Comparison of ENCODE assay signal across 8 cellular contexts in genomic region chr1:20785907-20786309, GRCh38. TPM values are rescaled to one million over a fixed set of nuclear protein-coding genes. Genes with fewer than 3 reads are reported as not detected.
DNase-seq lines count a peak whose midpoint lies in the region; ATAC-seq and TF ChIP-seq lines count a peak whose summit lies in the region.

No MANE protein-coding gene starts in this region.

- H4K20me1 ChIP-seq in KMS-11 (ENCODE audit: insufficient read depth): peaks cover 27% of the 10 kb centered on the region

- no peaks in the 10 kb centered on the region for H3K36me3 ChIP-seq in KMS-11 (ENCODE audit: insufficient read depth)
- H3K36me3 ChIP-seq in urinary bladder (ENCODE audit: insufficient read depth): no peaks in the 10 kb centered on the region

- H3K9ac ChIP-seq in KMS-11: peak overlapping the region; percentile 87

- peaks cover 28% of the 10 kb centered on the region for H3K4me1 Mint-ChIP-seq in activated CD4-positive, alpha-beta T cell treated with anti-CD3 and anti-CD28 coated beads, Interleukin-2, amount 10 ng/mL, durations not matched to agents 24 days and 14 days
- H3K4me1 Mint-ChIP-seq in MCF 10A (ENCODE audit: insufficient read depth, unreplicated experiment): peaks cover 15% of the 10 kb centered on the region
- H3K4me1 Mint-ChIP-seq in memory B cell: peaks cover 27% of the 10 kb centered on the region

- intact Hi-C loops in activated CD4-positive, alpha-beta T cell treated with anti-CD3 and anti-CD28 coated beads, Interleukin-2, amount 10 ng/mL, durations not matched to agents 24 days and 14 days (cut with micrococcal nuclease): loop anchor here (1.0 to 10.0 kb wide), 7 partner anchors 53 to 559 kb away; partner anchors contain the start of genes EIF4G3 and SH2D5
- intact Hi-C loops in MCF 10A (cut with micrococcal nuclease): loop anchor here (5.0 kb wide), 1 partner anchor 411 kb away; no protein-coding TSS in a partner anchor

- H3K27me3 ChIP-seq in KMS-11 (ENCODE audit: insufficient read depth, low read depth): no peaks in the 10 kb centered on the region

- H3K79me2 ChIP-seq in KMS-11 (ENCODE audit: insufficient read depth, low read depth): peaks cover 55% of the 10 kb centered on the region

- CTCF ChIA-PET in MCF 10A (lab: Yijun Ruan, JAX): interaction anchor here (0.6 to 2.3 kb wide), 7 partner anchors 11 to 553 kb away, joined by 3 to 8 read pairs (median 4); no protein-coding TSS in a partner anchor

- peaks cover 6% of the 10 kb centered on the region for H3K27me3 Mint-ChIP-seq in activated CD4-positive, alpha-beta T cell treated with anti-CD3 and anti-CD28 coated beads, Interleukin-2, amount 10 ng/mL, durations not matched to agents 24 days and 14 days
- H3K27me3 Mint-ChIP-seq in MCF 10A (ENCODE audit: insufficient read depth, unreplicated experiment) (no peaks in the 10 kb centered on the region), memory B cell (no peaks in the 10 kb centered on the region)

- ATAC-seq in memory B cell (ENCODE audit: low read depth): peak; percentile 5

- peaks cover 8% of the 10 kb centered on the region for H3K36me3 Mint-ChIP-seq in activated CD4-positive, alpha-beta T cell treated with anti-CD3 and anti-CD28 coated beads, Interleukin-2, amount 10 ng/mL, durations not matched to agents 24 days and 14 days (ENCODE audit: low read depth)
- H3K36me3 Mint-ChIP-seq in MCF 10A (ENCODE audit: insufficient read depth, unreplicated experiment) (peaks cover 18% of the 10 kb centered on the region), memory B cell (no peaks in the 10 kb centered on the region)

- BruUV-seq in MCF 10A (replicated peaks; lab: Mats Ljungman, UMichigan): no TSS peak

- POLR2A ChIA-PET in MCF 10A (lab: Yijun Ruan, JAX): interaction anchor here (0.6 to 4.3 kb wide), 35 partner anchors 9 to 560 kb away, joined by 3 to 30 read pairs (median 5); partner anchors contain the start of gene DDOST

- no peak for TF ChIP-seq CTCF in KMS-11 (conservative IDR thresholded peaks at IDR 0.05; ENCODE audit: low read depth, low read length)
- TF ChIP-seq CTCF in MCF 10A (IDR thresholded peaks at IDR 0.05; ENCODE audit: unreplicated experiment): no peak

- H3K9me3 Mint-ChIP-seq in activated CD4-positive, alpha-beta T cell treated with anti-CD3 and anti-CD28 coated beads, Interleukin-2, amount 10 ng/mL, durations not matched to agents 24 days and 14 days: no peaks in the 10 kb centered on the region
- no peaks in the 10 kb centered on the region for H3K9me3 Mint-ChIP-seq in MCF 10A (ENCODE audit: unreplicated experiment)
- H3K9me3 Mint-ChIP-seq in memory B cell: no peaks in the 10 kb centered on the region

- no peak for DNase-seq in activated CD4-positive, alpha-beta T cell treated with anti-CD3 and anti-CD28 coated beads, Interleukin-2, amount 10 ng/mL, durations not matched to agents 24 days and 14 days
- DNase-seq in activated CD4-positive, alpha-beta T cell treated with anti-CD3 and anti-CD28 coated beads for 1 hour: no peak
- no peak for DNase-seq in MCF 10A (ENCODE audit: unreplicated experiment)
- peak in 1 of 2 donors; percentile 63 for DNase-seq in memory B cell (ENCODE audit: low spot score in 2 of 2)
- no peak for DNase-seq in NCI-H1694 (lab: John Stamatoyannopoulos, UW)
- no peak for DNase-seq in GF-D8 (lab: John Stamatoyannopoulos, UW)

- H2AFZ ChIP-seq in KMS-11 (ENCODE audit: low read depth): peak overlapping the region; percentile 41; the same call in 1 of the 2 replicates

- H3K27ac Mint-ChIP-seq in activated CD4-positive, alpha-beta T cell treated with anti-CD3 and anti-CD28 coated beads, Interleukin-2, amount 10 ng/mL, durations not matched to agents 24 days and 14 days: peak overlapping the region; percentile 98
- H3K27ac Mint-ChIP-seq in MCF 10A (ENCODE audit: low read depth, unreplicated experiment) (peak overlapping the region; percentile 95), memory B cell (peak overlapping the region; percentile 97)

- H3K27ac ChIP-seq in KMS-11: peak overlapping the region; percentile 91
- peak overlapping the region; percentile 83 for H3K27ac ChIP-seq in urinary bladder (ENCODE audit: low read depth)

- H3K4me3 ChIP-seq in KMS-11 (IDR thresholded peaks at IDR 0.05; ENCODE audit: insufficient read depth, low read depth, low read length) (peak overlapping the region; percentile 59), urinary bladder (ENCODE audit: low read depth, low read length) (peak overlapping the region; percentile 76)

- H3K4me2 ChIP-seq in KMS-11: peak overlapping the region; percentile 83

- H3K4me3 Mint-ChIP-seq in activated CD4-positive, alpha-beta T cell treated with anti-CD3 and anti-CD28 coated beads, Interleukin-2, amount 10 ng/mL, durations not matched to agents 24 days and 14 days: peak overlapping the region; percentile 93
- H3K4me3 Mint-ChIP-seq in MCF 10A (ENCODE audit: unreplicated experiment) (peak overlapping the region; percentile 95), memory B cell (peak overlapping the region; percentile 100)

- peaks cover 36% of the 10 kb centered on the region for H3K4me1 ChIP-seq in KMS-11 (ENCODE audit: low read depth, poor library complexity, severe bottlenecking)
- H3K4me1 ChIP-seq in urinary bladder (ENCODE audit: insufficient read depth): no peaks in the 10 kb centered on the region

- WGBS in urinary bladder: under 1% methylated on average over 20 of the region's 20 CpGs

RNA-seq across cellular contexts. Expression of gene HP1BP3, which starts 1.2 kb away (rescaled TPM):
- total RNA-seq in activated CD4-positive, alpha-beta T cell treated with anti-CD3 and anti-CD28 coated beads, Interleukin-2, amount 10 ng/mL, durations not matched to agents 24 days and 14 days: 231 and 239 TPM in 2 replicates
- total RNA-seq in MCF 10A (2022) (245 and 247 TPM in 2 replicates), urinary bladder (385 TPM)
- 186 TPM for polyA plus RNA-seq in urinary bladder

RNA-seq across cellular contexts. Expression of gene SH2D5, which starts 53.4 kb away (rescaled TPM):
- total RNA-seq in activated CD4-positive, alpha-beta T cell treated with anti-CD3 and anti-CD28 coated beads, Interleukin-2, amount 10 ng/mL, durations not matched to agents 24 days and 14 days: 0.23 and 0.24 TPM in 2 replicates
- total RNA-seq in MCF 10A (2022): 14.0 and 14.6 TPM in 2 replicates
- total RNA-seq in urinary bladder: not detected
- 0.10 TPM for polyA plus RNA-seq in urinary bladder

Comparison
In these comparisons a context has a peak if more than half of its experiments do, and no peak if none do; other contexts are left out.
1. RNA of gene SH2D5, which starts 53.4 kb away (total RNA-seq): 14.0 to 14.6 TPM in MCF 10A; 0.23 to 0.24 TPM in activated CD4-positive, alpha-beta T cell treated with anti-CD3 and anti-CD28 coated beads, Interleukin-2, amount 10 ng/mL, durations not matched to agents 24 days and 14 days and not detected in urinary bladder (single experiment); every median in the first group is over 10 times any median in the second.
2. Peak in every context shown above with its lines, with median percentiles within 50 percentile points of each other: H3K27ac Mint-ChIP-seq and H3K4me3 Mint-ChIP-seq.